21 cellular contexts compared by ENCODE assay signal in genomic region chr18:58507881-58508280, GRCh38.
"Had no signal": no experiment of that assay in that cellular context is flagged by ENCODE, and none has a peak within 500 bp of the region (broad histone marks: within the 10 kb centered on the region; RNA-seq: fewer than 3 reads in every experiment).

No MANE protein-coding gene starts in this region.

- ATAC-seq: activated T-helper 17 cell treated with anti-CD3 and anti-CD28 coated beads, Interleukin-2, amount 50 U/mL, for 72 hours; T-helper 17 cell; WTC11 had no signal

- DNase-seq: activated CD4-positive, alpha-beta memory T cell treated with anti-CD3 and anti-CD28 coated beads for 36 hours; activated CD4-positive, alpha-beta T cell treated with anti-CD3 and anti-CD28 coated beads, Interleukin-2, amount 10 ng/mL, durations not matched to agents 7 days and 5 days; activated CD8-positive, alpha-beta memory T cell treated with anti-CD3 and anti-CD28 coated beads for 24 hours; activated gamma-delta T cell treated with Interleukin-2 at 50 U/mL for 16 hours; activated naive CD4-positive, alpha-beta T cell treated with anti-CD3 and anti-CD28 coated beads, Interleukin-2, amount 10 ng/mL, durations not matched to agents 7 days and 5 days; activated naive CD8-positive, alpha-beta T cell treated with anti-CD3 and anti-CD28 coated beads for 36 hours; activated T-cell treated with anti-CD3 and anti-CD28 coated beads, Interleukin-2, amount 50 U/mL, for 48 hours; brain microvascular endothelial cell; caudate nucleus; MM.1S; NCI-H1105; NCI-H1436; NCI-H1694 treated with DMSO at 0.1 percent for 48 hours; NCI-H2029 treated with DMSO at 0.1 percent for 48 hours; NCI-H510A treated with DMSO at 0.1 percent for 48 hours; NCI-H69; SIG-M5; T-helper 17 cell; T-helper 9 cell had no signal

- H3K27me3 ChIP-seq: brain microvascular endothelial cell had no signal

- H3K27ac ChIP-seq: brain microvascular endothelial cell had no signal

- H3K36me3 ChIP-seq: brain microvascular endothelial cell had no signal
